1 cellular context compared by ENCODE assay signal in the genomic region with DNA sequence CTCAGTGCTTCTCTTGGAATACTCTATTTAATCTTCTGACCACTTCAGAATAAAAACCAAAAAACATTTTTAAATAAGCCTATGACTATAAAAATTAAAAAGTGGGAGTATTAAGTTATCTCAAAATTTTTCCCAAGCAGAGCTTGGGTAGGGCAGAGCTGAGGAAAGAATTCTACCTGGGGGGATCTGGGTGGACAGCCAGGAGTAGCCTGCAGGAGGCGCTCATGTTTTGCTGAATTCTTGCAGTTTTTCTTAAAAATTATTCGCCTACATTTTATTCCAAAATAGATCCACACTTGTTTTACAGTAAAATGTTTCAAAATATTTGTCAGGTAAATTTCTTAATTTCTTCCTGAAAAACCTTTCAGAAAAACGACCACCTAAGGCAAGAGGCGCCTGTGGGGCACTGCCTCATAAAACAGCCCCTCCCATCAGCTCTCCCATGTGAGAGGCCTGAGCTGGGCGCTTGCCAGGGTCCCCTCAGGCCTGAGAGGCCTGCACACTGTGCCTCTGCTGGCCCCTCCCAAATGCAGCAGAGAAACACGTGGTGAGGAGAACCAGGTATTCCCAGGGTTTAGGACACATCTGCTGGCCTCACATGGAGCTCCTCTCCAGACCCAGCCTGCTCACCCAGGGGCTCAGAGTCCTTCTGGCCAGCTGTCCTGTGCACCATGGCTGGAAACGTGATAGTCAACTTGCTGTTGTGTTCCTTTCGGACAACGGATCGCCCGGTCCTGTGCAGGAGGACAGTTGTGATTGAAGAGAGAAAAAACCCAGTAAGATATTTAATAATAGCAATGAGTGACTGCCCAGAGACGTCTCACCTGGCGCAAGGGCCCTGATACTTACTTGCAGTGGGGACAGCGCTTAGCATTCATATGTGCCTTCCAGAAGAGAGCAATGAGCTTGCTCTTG.
TF ChIP-seq lines count a peak whose summit lies in the region.

No MANE protein-coding gene starts in this region.

TF ChIP-seq in HCT116, 20 proteins besides CTCF, POLR2A, EP300 and RAD21 (continued from another document):
- no peak for TF ChIP-seq EGR1 (IDR thresholded peaks at IDR 0.05; ENCODE audit: low read depth)
- TF ChIP-seq CBX3 (IDR thresholded peaks at IDR 0.05; ENCODE audit: low read depth): no peak
- TF ChIP-seq CEBPB (IDR thresholded peaks at IDR 0.05; ENCODE audit: low read depth): no peak
- no peak for TF ChIP-seq FOSL1 (IDR thresholded peaks at IDR 0.05; ENCODE audit: low read depth)
- no peak for TF ChIP-seq EZH2phosphoT487 (IDR thresholded peaks at IDR 0.05; ENCODE audit: borderline replicate concordance)
- TF ChIP-seq MAX (IDR thresholded peaks at IDR 0.05): no peak
- no peak for TF ChIP-seq EZH2 (IDR thresholded peaks at IDR 0.05)
- TF ChIP-seq ZNF274 (IDR thresholded peaks at IDR 0.05; ENCODE audit: low read depth, low read length): no peak
- no peak for TF ChIP-seq REST (IDR thresholded peaks at IDR 0.05; ENCODE audit: low read depth)
- no peak for TF ChIP-seq YY1 (IDR thresholded peaks at IDR 0.05; ENCODE audit: extremely low read depth, insufficient replicate concordance, low read depth, low read length)
- no peak for TF ChIP-seq JUND (IDR thresholded peaks at IDR 0.05)
- TF ChIP-seq, protein P1, sequence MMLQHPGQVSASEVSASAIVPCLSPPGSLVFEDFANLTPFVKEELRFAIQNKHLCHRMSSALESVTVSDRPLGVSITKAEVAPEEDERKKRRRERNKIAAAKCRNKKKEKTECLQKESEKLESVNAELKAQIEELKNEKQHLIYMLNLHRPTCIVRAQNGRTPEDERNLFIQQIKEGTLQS (IDR thresholded peaks at IDR 0.05): no peak
- no peak for TF ChIP-seq ZFX (IDR thresholded peaks at IDR 0.05)
- TF ChIP-seq, protein P2, sequence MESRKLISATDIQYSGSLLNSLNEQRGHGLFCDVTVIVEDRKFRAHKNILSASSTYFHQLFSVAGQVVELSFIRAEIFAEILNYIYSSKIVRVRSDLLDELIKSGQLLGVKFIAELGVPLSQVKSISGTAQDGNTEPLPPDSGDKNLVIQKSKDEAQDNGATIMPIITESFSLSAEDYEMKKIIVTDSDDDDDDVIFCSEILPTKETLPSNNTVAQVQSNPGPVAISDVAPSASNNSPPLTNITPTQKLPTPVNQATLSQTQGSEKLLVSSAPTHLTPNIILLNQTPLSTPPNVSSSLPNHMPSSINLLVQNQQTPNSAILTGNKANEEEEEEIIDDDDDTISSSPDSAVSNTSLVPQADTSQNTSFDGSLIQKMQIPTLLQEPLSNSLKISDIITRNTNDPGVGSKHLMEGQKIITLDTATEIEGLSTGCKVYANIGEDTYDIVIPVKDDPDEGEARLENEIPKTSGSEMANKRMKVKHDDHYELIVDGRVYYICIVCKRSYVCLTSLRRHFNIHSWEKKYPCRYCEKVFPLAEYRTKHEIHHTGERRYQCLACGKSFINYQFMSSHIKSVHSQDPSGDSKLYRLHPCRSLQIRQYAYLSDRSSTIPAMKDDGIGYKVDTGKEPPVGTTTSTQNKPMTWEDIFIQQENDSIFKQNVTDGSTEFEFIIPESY (IDR thresholded peaks at IDR 0.05; ENCODE audit: extremely low read depth, insufficient replicate concordance, low read length): no peak
- TF ChIP-seq SP1 (IDR thresholded peaks at IDR 0.05; ENCODE audit: low read depth): no peak
- no peak for TF ChIP-seq SIN3A (IDR thresholded peaks at IDR 0.05; ENCODE audit: low read depth)
- TF ChIP-seq TCF7L2 (IDR thresholded peaks at IDR 0.05; ENCODE audit: borderline replicate concordance, extremely low read depth, insufficient read depth, insufficient read length): no peak
TF ChIP-seq in HCT116: peak in this region for 0.
